In the genomic region with DNA sequence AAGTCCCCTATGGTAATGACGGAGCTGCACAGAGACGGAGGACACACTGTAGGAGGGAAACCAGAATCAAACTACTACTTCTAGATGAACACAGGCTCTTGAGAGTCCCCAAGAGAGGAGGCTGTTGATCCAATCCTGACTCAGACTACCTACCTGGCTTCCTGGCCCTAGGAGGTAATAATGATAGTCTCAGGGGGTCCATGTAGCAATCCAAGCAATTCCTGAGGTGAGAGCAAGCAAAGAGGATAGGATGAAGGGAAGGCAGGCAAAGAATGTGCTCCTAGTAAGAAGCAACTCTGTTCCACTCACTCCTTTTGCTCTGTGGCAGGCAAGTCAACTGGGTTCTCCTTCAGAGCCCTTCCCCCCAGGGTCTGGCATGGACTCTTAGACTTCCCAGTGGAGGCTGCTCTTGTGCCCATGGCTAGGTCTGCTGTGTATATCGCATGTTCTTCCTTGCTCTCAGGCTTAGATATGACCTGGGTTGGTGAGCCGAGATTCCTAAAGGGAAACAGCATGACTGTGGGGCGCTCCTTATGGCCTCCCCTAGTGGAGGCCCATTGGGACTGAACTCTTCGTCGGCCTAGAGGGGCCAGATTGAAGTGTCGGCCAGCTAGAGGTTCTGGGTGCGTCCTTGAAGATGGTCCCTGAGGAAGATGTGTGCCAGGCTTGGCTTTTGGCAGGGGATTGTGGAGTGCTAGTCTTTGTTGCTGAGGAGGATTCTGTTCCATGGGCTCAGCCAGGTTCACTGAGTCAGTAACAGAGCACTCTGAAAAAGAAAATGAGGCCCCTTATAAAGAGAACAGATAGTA, we compare ENCODE assay signal across 10 cellular contexts. TPM values are rescaled to one million over a fixed set of nuclear protein-coding genes. Genes with fewer than 3 reads are reported as not detected.
DNase-seq lines count a peak whose midpoint lies in the region; ATAC-seq and TF ChIP-seq lines count a peak whose summit lies in the region.
"Had no signal": no experiment of that assay in that cellular context is flagged by ENCODE, and none has a peak within 500 bp of the region (broad histone marks: within the 10 kb centered on the region; RNA-seq: fewer than 3 reads in every experiment).

No MANE protein-coding gene starts in this region.

- H3K4me1 ChIP-seq in HEK293 (ENCODE audit: control insufficient read depth, insufficient read depth, low read length) (no peaks in the 10 kb centered on the region), spleen (peaks cover 39 to 84% (median 53%) of the 10 kb centered on the region in 6 donors)

- no peak for TF ChIP-seq POLR2A in spleen (IDR thresholded peaks at IDR 0.05)

- peak overlapping the region; percentile 69 for H3K27ac Mint-ChIP-seq in activated CD8-positive, alpha-beta T cell treated with anti-CD3 and anti-CD28 coated beads for 36 hours
- peak overlapping the region; percentile 33 for H3K27ac Mint-ChIP-seq in glutamatergic neuron (ENCODE audit: unreplicated experiment)

- CTCF ChIA-PET in HEK293 (lab: Yijun Ruan, JAX) = interaction anchor here (0.6 to 7.2 kb wide), 6 partner anchors 32 to 191 kb away, joined by 3 to 133 read pairs (median 24); a partner anchor contains a TSS
- CTCF ChIA-PET in activated CD8-positive, alpha-beta T cell treated with anti-CD3 and anti-CD28 coated beads for 36 hours (lab: Charles Lee) = interaction anchor here (1.5 to 27.8 kb wide), 4 partner anchors 24 to 191 kb away, joined by 3 to 873 read pairs (median 20); a partner anchor contains a TSS

- no peak overlapping the region for H3K27ac ChIP-seq in HEK293 (ENCODE audit: extremely low read depth, low read depth, low read length)
- H3K27ac ChIP-seq in spleen = peak overlapping the region in 4 of 8 donors; percentile 23 to 99 (median 98)

- no peak for DNase-seq in activated CD8-positive, alpha-beta T cell treated with anti-CD3 and anti-CD28 coated beads for 36 hours
- DNase-seq in glutamatergic neuron (no peak), spleen (peak; percentile 60), HK-2 (ENCODE audit: unreplicated experiment) (no peak), KG1 (lab: John Stamatoyannopoulos, UW) (no peak)
- DNase-seq: NCI-H2081 treated with DMSO at 0.1 percent for 48 hours, SW 1271 had no signal

- H3K27me3 ChIP-seq in spleen (replicated peaks in 1 of 7) = no peaks in the 10 kb centered on the region

- ATAC-seq in activated CD8-positive, alpha-beta T cell treated with anti-CD3 and anti-CD28 coated beads for 36 hours = no peak
- no peak for ATAC-seq in GM19328 (IDR thresholded peaks at IDR 0.05; ENCODE audit: unreplicated experiment)
- ATAC-seq: sciatic nerve had no signal

- POLR2A ChIA-PET in HEK293 (lab: Yijun Ruan, JAX) = interaction anchor here (0.9 kb wide), 1 partner anchor 31 kb away, joined by 3 read pairs; a partner anchor contains a TSS
- POLR2A ChIA-PET in activated CD8-positive, alpha-beta T cell treated with anti-CD3 and anti-CD28 coated beads for 36 hours (lab: Charles Lee) = interaction anchor here (1.0 to 3.9 kb wide), 9 partner anchors 27 to 79 kb away, joined by 3 to 22 read pairs (median 5); a partner anchor contains a TSS

- H3K4me3 Mint-ChIP-seq in activated CD8-positive, alpha-beta T cell treated with anti-CD3 and anti-CD28 coated beads for 36 hours = peak overlapping the region; percentile 96
- peak overlapping the region; percentile 98 for H3K4me3 Mint-ChIP-seq in glutamatergic neuron (ENCODE audit: unreplicated experiment)

- H3K36me3 ChIP-seq in HEK293 (ENCODE audit: control insufficient read depth in 2 of 2, insufficient read depth in 1 of 2, low read length in 2 of 2) (peaks cover 13 to 61% of the 10 kb centered on the region in 2 experiments; a peak in 2 of 3 replicates), spleen (peaks cover 3 to 64% (median 57%) of the 10 kb centered on the region in 6 donors)

- TF ChIP-seq CTCF in HEK293 (tag by site-specific recombination; IDR thresholded peaks at IDR 0.05) (no peak), glutamatergic neuron (IDR thresholded peaks at IDR 0.05; ENCODE audit: partially characterized antibody, unreplicated experiment) (no peak), spleen (IDR thresholded peaks at IDR 0.05 in 8 of 11, conservative IDR thresholded peaks at IDR 0.05 in 3 of 11) (no peak)
- no peak for TF ChIP-seq CTCF in activated CD8-positive, alpha-beta T cell treated with anti-CD3 and anti-CD28 coated beads for 36 hours (IDR thresholded peaks at IDR 0.05)

- no peaks in the 10 kb centered on the region for H3K27me3 Mint-ChIP-seq in activated CD8-positive, alpha-beta T cell treated with anti-CD3 and anti-CD28 coated beads for 36 hours
- H3K27me3 Mint-ChIP-seq in glutamatergic neuron (ENCODE audit: unreplicated experiment) = peaks cover 11% of the 10 kb centered on the region

- H3K9me3 Mint-ChIP-seq in activated CD8-positive, alpha-beta T cell treated with anti-CD3 and anti-CD28 coated beads for 36 hours = no peaks in the 10 kb centered on the region
- peaks cover 11% of the 10 kb centered on the region for H3K9me3 Mint-ChIP-seq in glutamatergic neuron (ENCODE audit: unreplicated experiment)

- H3K9me3 ChIP-seq in HEK293 (ENCODE audit: control insufficient read depth, insufficient read depth, low read depth, low read length) (no peaks in the 10 kb centered on the region), spleen (no peaks in the 10 kb centered on the region)

- peaks cover 58% of the 10 kb centered on the region for H3K4me1 Mint-ChIP-seq in activated CD8-positive, alpha-beta T cell treated with anti-CD3 and anti-CD28 coated beads for 36 hours (ENCODE audit: low read depth)
- peaks cover 9% of the 10 kb centered on the region for H3K4me1 Mint-ChIP-seq in glutamatergic neuron (ENCODE audit: low read depth, unreplicated experiment)

- H3K36me3 Mint-ChIP-seq in activated CD8-positive, alpha-beta T cell treated with anti-CD3 and anti-CD28 coated beads for 36 hours (ENCODE audit: low read depth) = peaks cover 54% of the 10 kb centered on the region
- H3K36me3 Mint-ChIP-seq in glutamatergic neuron (ENCODE audit: unreplicated experiment) = peaks cover 5% of the 10 kb centered on the region

- 92 to 96% (median 93%) methylated on average over 9 of the region's 9 CpGs for WGBS in spleen, 5 donors

- no peak overlapping the region for H3K4me3 ChIP-seq in HEK293 (ENCODE audit: low read depth, low read length)
- peak overlapping the region in 1 of 8 donors; percentile 83 for H3K4me3 ChIP-seq in spleen

- intact Hi-C loops in activated CD8-positive, alpha-beta T cell treated with anti-CD3 and anti-CD28 coated beads for 36 hours (cut with micrococcal nuclease) = loop anchor here (10.0 kb wide), 1 partner anchor 194 kb away; no protein-coding TSS in a partner anchor
- intact Hi-C loops in spleen (cut with DNase I; ENCODE audit: low total_unique reads) = no loop called here

TF ChIP-seq in HEK293, 187 proteins besides CTCF, POLR2A, EP300 and RAD21:
- TF ChIP-seq, protein P1, sequence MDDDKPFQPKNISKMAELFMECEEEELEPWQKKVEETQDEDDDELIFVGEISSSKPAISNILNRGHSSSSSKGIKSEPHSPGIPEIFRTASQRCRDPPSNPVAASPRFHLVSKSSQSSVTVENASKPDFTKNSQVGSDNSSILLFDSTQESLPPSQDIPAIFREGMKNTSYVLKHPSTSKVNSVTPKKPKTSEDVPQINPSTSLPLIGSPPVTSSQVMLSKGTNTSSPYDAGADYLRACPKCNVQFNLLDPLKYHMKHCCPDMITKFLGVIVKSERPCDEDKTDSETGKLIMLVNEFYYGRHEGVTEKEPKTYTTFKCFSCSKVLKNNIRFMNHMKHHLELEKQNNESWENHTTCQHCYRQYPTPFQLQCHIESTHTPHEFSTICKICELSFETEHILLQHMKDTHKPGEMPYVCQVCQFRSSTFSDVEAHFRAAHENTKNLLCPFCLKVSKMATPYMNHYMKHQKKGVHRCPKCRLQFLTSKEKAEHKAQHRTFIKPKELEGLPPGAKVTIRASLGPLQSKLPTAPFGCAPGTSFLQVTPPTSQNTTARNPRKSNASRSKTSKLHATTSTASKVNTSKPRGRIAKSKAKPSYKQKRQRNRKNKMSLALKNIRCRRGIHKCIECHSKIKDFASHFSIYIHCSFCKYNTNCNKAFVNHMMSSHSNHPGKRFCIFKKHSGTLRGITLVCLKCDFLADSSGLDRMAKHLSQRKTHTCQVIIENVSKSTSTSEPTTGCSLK (tag by site-specific recombination; IDR thresholded peaks at IDR 0.05) = no peak
- TF ChIP-seq GLIS1 (tag by site-specific recombination; IDR thresholded peaks at IDR 0.05) = peak; percentile 67; the same call in 1 of the 2 replicates
- TF ChIP-seq ZNF433 (tag by site-specific recombination; IDR thresholded peaks at IDR 0.05; ENCODE audit: low read depth) = no peak
- TF ChIP-seq EGR2 (tag by site-specific recombination; IDR thresholded peaks at IDR 0.05; ENCODE audit: low read depth) = no peak
- no peak for TF ChIP-seq ZNF621 (tag by site-specific recombination; IDR thresholded peaks at IDR 0.05)
- no peak for TF ChIP-seq ZBTB17 (tag by site-specific recombination; IDR thresholded peaks at IDR 0.05)

RNA-seq across cellular contexts. Expression of a gene that starts 2.1 kb away (rescaled TPM):
- 10 to 100 TPM; 77.4 to 84.9 TPM for total RNA-seq in activated CD8-positive, alpha-beta T cell treated with anti-CD3 and anti-CD28 coated beads for 36 hours
- total RNA-seq in glutamatergic neuron (ENCODE audit: unreplicated experiment) (67.0 TPM), spleen (100 to 1,000 TPM in 3 of 7 donors, 10 to 100 TPM in 4; 61.8 to 121 (median 99.5) TPM)
- 10 to 100 TPM; 55.7 to 60.8 (median 57.4) TPM for polyA plus RNA-seq in spleen

RNA-seq across cellular contexts. Expression of a gene that starts 7.6 kb away (rescaled TPM):
- 10 to 100 TPM; 45.6 to 49.3 TPM for total RNA-seq in activated CD8-positive, alpha-beta T cell treated with anti-CD3 and anti-CD28 coated beads for 36 hours
- total RNA-seq in glutamatergic neuron (ENCODE audit: unreplicated experiment) (55.8 TPM), spleen (10 to 100 TPM; 57.0 to 85.6 (median 82.6) TPM)
- polyA plus RNA-seq in spleen = 10 to 100 TPM; 42.2 to 57.9 (median 50.3) TPM

RNA-seq across cellular contexts. Expression of a gene that starts 8.1 kb away (rescaled TPM):
- total RNA-seq in activated CD8-positive, alpha-beta T cell treated with anti-CD3 and anti-CD28 coated beads for 36 hours = 100 to 1,000 TPM; 167 to 172 TPM
- total RNA-seq in glutamatergic neuron (ENCODE audit: unreplicated experiment) = 169 TPM
- total RNA-seq in spleen = 100 to 1,000 TPM in 6 of 7 donors, 10 to 100 TPM in 1; 98.6 to 137 (median 122) TPM
- polyA plus RNA-seq in spleen = 100 to 1,000 TPM; 164 to 237 (median 228) TPM

RNA-seq across cellular contexts. Expression of a gene that starts 22.7 kb away (rescaled TPM):
- total RNA-seq in activated CD8-positive, alpha-beta T cell treated with anti-CD3 and anti-CD28 coated beads for 36 hours = 1 to 10 TPM; 3.0 to 3.1 TPM
- total RNA-seq in glutamatergic neuron (ENCODE audit: unreplicated experiment) (4.2 TPM), spleen (1 to 10 TPM; 1.4 to 4.8 (median 2.8) TPM)
- polyA plus RNA-seq in spleen = 1 to 10 TPM; 1.7 to 3.5 (median 2.3) TPM

RNA-seq across cellular contexts. Expression of a gene that starts 24.4 kb away (rescaled TPM):
- 10 to 100 TPM; 11.2 to 11.3 TPM for total RNA-seq in activated CD8-positive, alpha-beta T cell treated with anti-CD3 and anti-CD28 coated beads for 36 hours
- total RNA-seq in glutamatergic neuron (ENCODE audit: unreplicated experiment) (25.5 TPM), spleen (10 to 100 TPM; 11.0 to 25.5 (median 17.6) TPM)
- 10 to 100 TPM; 30.2 to 39.6 (median 33.6) TPM for polyA plus RNA-seq in spleen
